ENCODE assay signal across 27 cellular contexts in genomic region chr5:143464723-143465490, GRCh38.
"Had no signal": no experiment of that assay in that cellular context is flagged by ENCODE, and none has a peak within 500 bp of the region (broad histone marks: within the 10 kb centered on the region; RNA-seq: fewer than 3 reads in every experiment).

No MANE protein-coding gene starts in this region.

- H3K4me3 ChIP-seq: left ventricle myocardium inferior, lung, mucosa of descending colon, pancreas, prostate gland, sigmoid colon, spleen, suprapubic skin, thoracic aorta, tibial artery, upper lobe of right lung, uterus had no signal

- H3K9me3 ChIP-seq: left ventricle myocardium inferior, mucosa of descending colon, pancreas, prostate gland, sigmoid colon, spleen, suprapubic skin, thoracic aorta, tibial artery, upper lobe of right lung, uterus had no signal

- DNase-seq: hypothalamus; immature natural killer cell; kidney; left ventricle myocardium inferior; midbrain; mucosa of descending colon; naive thymus-derived CD4-positive, alpha-beta T cell; pancreas; posterior cingulate gyrus; retina; right cardiac atrium; sigmoid colon; small intestine; spleen; stimulated activated CD4-positive, alpha-beta T cell treated with anti-CD3 and anti-CD28 coated beads, Interleukin-4, amount 100 ng/mL, for 24 hours; stimulated activated naive CD4-positive, alpha-beta T cell; stimulated activated naive CD8-positive, alpha-beta T cell treated with anti-CD3 and anti-CD28 coated beads, Interleukin-15, amount 100 ng/mL, for 72 hours; tibial artery; trophoblast cell; upper lobe of right lung; uterus had no signal

- H3K36me3 ChIP-seq: left ventricle myocardium inferior, pancreas, prostate gland, sigmoid colon, spleen, suprapubic skin, thoracic aorta, tibial artery, upper lobe of right lung, uterus had no signal

- H3K4me1 ChIP-seq: left ventricle myocardium inferior, pancreas, prostate gland, sigmoid colon, spleen, suprapubic skin, tibial artery, upper lobe of right lung, uterus had no signal

- H3K27ac ChIP-seq: left ventricle myocardium inferior, pancreas, prostate gland, sigmoid colon, spleen, suprapubic skin, thoracic aorta, tibial artery, upper lobe of right lung, uterus had no signal

- H3K27me3 ChIP-seq: pancreas, sigmoid colon, spleen, suprapubic skin, tibial artery, upper lobe of right lung, uterus had no signal

- ATAC-seq: mucosa of descending colon; naive thymus-derived CD4-positive, alpha-beta T cell; natural killer cell treated with Interleukin-12 subunit alpha and Interleukin-12 subunit beta and Interleukin-15 and Interleukin-18, amount 100 ng/mL, for 72 hours; pancreas; right cardiac atrium; stimulated activated effector memory CD8-positive, alpha-beta T cell treated with anti-CD3 and anti-CD28 coated beads, Interleukin-12 subunit alpha, Interleukin-12 subunit beta, amount 100 ng/mL, for 72 hours; stimulated activated naive CD8-positive, alpha-beta T cell treated with anti-CD3 and anti-CD28 coated beads, Interleukin-15, amount 100 ng/mL, for 72 hours; upper lobe of right lung had no signal
